1 cellular context compared by ENCODE assay signal in genomic region chr11:32893947-32894827, GRCh38.
TF ChIP-seq lines count a peak whose summit lies in the region.

No MANE protein-coding gene starts in this region.

TF ChIP-seq in HepG2, 621 proteins besides CTCF, POLR2A, EP300 and RAD21 (continued from another document and continues in another):
- TF ChIP-seq NFAT5 (CRISPR knock-in tag; IDR thresholded peaks at IDR 0.05) (no peak), REL (CRISPR knock-in tag; conservative IDR thresholded peaks at IDR 0.05) (no peak), JARID2 (CRISPR knock-in tag; IDR thresholded peaks at IDR 0.05; ENCODE audit: insufficient replicate concordance) (no peak), SOX13 (IDR thresholded peaks at IDR 0.05) (no peak), SOX13 (CRISPR knock-in tag; conservative IDR thresholded peaks at IDR 0.05 in 1 of 2, IDR thresholded peaks at IDR 0.05 in 1 of 2) (peak in 1 of 2 experiments; percentile 59; a peak in 2 of 4 replicates), SIN3A (IDR thresholded peaks at IDR 0.05; ENCODE audit: borderline replicate concordance, low read depth, low read length) (peak; percentile 60; the same call in 1 of the 2 replicates), POLR2AphosphoS5 (IDR thresholded peaks at IDR 0.05; ENCODE audit: low read depth, low read length) (peak; percentile 66), SAP130 (CRISPR knock-in tag; IDR thresholded peaks at IDR 0.05; ENCODE audit: low read depth) (peak; percentile 77), FOXP1 (IDR thresholded peaks at IDR 0.05) (no peak), FOXP1 (CRISPR knock-in tag; IDR thresholded peaks at IDR 0.05) (no peak), ARID5B (CRISPR knock-in tag; IDR thresholded peaks at IDR 0.05) (0 out of 2 replicates have a peak, but pooled peaks have one; percentile 9), ZNF33B (CRISPR knock-in tag; IDR thresholded peaks at IDR 0.05) (no peak), JUNB (CRISPR knock-in tag; IDR thresholded peaks at IDR 0.05; ENCODE audit: borderline replicate concordance) (no peak), HDAC1 (CRISPR knock-in tag; IDR thresholded peaks at IDR 0.05) (no peak), ZNF747 (CRISPR knock-in tag; IDR thresholded peaks at IDR 0.05; ENCODE audit: borderline replicate concordance) (no peak), MAF1 (CRISPR knock-in tag; IDR thresholded peaks at IDR 0.05; ENCODE audit: borderline replicate concordance) (no peak), CREM (IDR thresholded peaks at IDR 0.05) (peak; percentile 53; the same call in 1 of the 2 replicates), CREM (CRISPR knock-in tag; IDR thresholded peaks at IDR 0.05) (no peak), SOX5 (CRISPR knock-in tag; IDR thresholded peaks at IDR 0.05; ENCODE audit: borderline replicate concordance) (peak; percentile 55; the same call in 1 of the 2 replicates), ZNF143 (CRISPR knock-in tag; IDR thresholded peaks at IDR 0.05) (peak; percentile 56), ELF3 (CRISPR knock-in tag; IDR thresholded peaks at IDR 0.05) (peak; percentile 16; the same call in 1 of the 2 replicates), ZNF598 (CRISPR knock-in tag; IDR thresholded peaks at IDR 0.05; ENCODE audit: borderline replicate concordance) (no peak), ZFP36 (IDR thresholded peaks at IDR 0.05; ENCODE audit: borderline replicate concordance, low read depth, low read length, partially characterized antibody) (no peak), KMT2A (CRISPR knock-in tag; IDR thresholded peaks at IDR 0.05) (peak; percentile 30; the same call in 1 of the 2 replicates), HOXA3 (CRISPR knock-in tag; IDR thresholded peaks at IDR 0.05) (peak; percentile 67), PRPF4 (IDR thresholded peaks at IDR 0.05; ENCODE audit: low read depth, low read length, poor library complexity, severe bottlenecking) (no peak), TCF12 (IDR thresholded peaks at IDR 0.05) (no peak), TCF12 (CRISPR knock-in tag; IDR thresholded peaks at IDR 0.05) (no peak), ZBTB4 (CRISPR knock-in tag; IDR thresholded peaks at IDR 0.05; ENCODE audit: borderline replicate concordance) (no peak), ONECUT2 (CRISPR knock-in tag; IDR thresholded peaks at IDR 0.05) (no peak), AKNA (CRISPR knock-in tag; IDR thresholded peaks at IDR 0.05; ENCODE audit: borderline replicate concordance) (no peak), ZBTB43 (CRISPR knock-in tag; conservative IDR thresholded peaks at IDR 0.05) (no peak), THAP11 (CRISPR knock-in tag; IDR thresholded peaks at IDR 0.05) (0 out of 2 replicates have a peak, but pooled peaks have one; percentile 26), PHF21A (CRISPR knock-in tag; IDR thresholded peaks at IDR 0.05) (no peak), TFDP2 (CRISPR knock-in tag; IDR thresholded peaks at IDR 0.05) (peak; percentile 37; the same call in 1 of the 2 replicates), SUZ12 (IDR thresholded peaks at IDR 0.05; ENCODE audit: low read depth, low read length) (no peak), NFYC (CRISPR knock-in tag; IDR thresholded peaks at IDR 0.05) (peak; percentile 57), THRA (CRISPR knock-in tag; IDR thresholded peaks at IDR 0.05; ENCODE audit: borderline replicate concordance) (no peak), ZNF674 (CRISPR knock-in tag; IDR thresholded peaks at IDR 0.05; ENCODE audit: low read depth) (no peak), TEAD3 (CRISPR knock-in tag; optimal IDR thresholded peaks at IDR 0.05; ENCODE audit: borderline replicate concordance) (peak; percentile 10), SIN3B (IDR thresholded peaks at IDR 0.05; ENCODE audit: low read length) (0 out of 2 replicates have a peak, but pooled peaks have one; percentile 50), ZMAT3 (CRISPR knock-in tag; conservative IDR thresholded peaks at IDR 0.05) (0 out of 2 replicates have a peak, but pooled peaks have one; percentile 1)
